Comparison of ENCODE assay signal across 18 cellular contexts in the genomic region with DNA sequence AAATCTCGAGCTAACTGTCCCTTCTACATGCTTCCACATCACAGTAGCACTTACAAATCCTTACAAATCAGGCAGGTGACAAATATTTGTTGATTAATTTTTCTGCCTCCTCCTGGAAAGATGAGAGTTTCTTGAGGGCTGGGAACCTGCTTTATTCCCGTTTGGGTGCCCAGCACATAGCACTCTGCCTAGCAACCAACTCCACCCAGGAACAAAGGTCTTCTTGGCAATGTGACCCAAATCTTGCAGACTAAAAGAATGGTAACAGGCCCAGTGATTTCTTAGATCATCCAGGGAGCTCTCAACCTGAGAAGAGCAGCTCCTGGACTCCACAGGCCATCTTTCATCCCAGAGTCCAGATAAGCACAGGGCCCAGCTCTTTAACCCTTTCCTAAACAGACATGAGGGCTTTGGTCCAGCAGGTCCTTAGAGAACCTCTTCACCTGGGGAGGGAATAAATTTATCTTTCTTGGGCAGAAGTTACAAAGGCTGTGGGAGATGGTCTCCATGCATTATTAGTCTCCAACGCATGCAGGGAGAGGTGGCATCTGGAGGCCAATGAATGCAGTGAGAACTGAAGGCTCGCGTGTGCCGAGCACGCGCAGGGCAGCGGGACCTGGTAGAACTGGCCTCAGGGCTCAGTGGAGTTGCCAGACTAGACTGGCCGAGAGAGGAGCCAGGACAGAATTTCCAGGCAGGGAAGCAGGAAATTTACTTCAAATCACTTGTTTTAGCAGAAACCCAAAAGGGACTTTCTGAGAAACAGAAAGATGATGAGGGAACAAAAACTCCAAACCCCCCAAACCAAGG.
DNase-seq lines count a peak whose midpoint lies in the region; ATAC-seq and TF ChIP-seq lines count a peak whose summit lies in the region.
"Had no signal": no experiment of that assay in that cellular context is flagged by ENCODE, and none has a peak within 500 bp of the region (broad histone marks: within the 10 kb centered on the region; RNA-seq: fewer than 3 reads in every experiment).

No MANE protein-coding gene starts in this region.

- no peak for ATAC-seq in heart left ventricle
- no peak for ATAC-seq in upper lobe of right lung
- ATAC-seq in HG03520 (IDR thresholded peaks at IDR 0.05; ENCODE audit: unreplicated experiment), result no peak
- no peak for ATAC-seq in HG02763 (IDR thresholded peaks at IDR 0.05; ENCODE audit: unreplicated experiment)
- ATAC-seq: activated T-helper 17 cell treated with anti-CD3 and anti-CD28 coated beads, Interleukin-2, amount 50 U/mL, for 72 hours; HCT116; PC-3 had no signal

- peak overlapping the region; percentile 17 for H3K4me2 ChIP-seq in hepatocyte

- H3K4me3 ChIP-seq in heart left ventricle (no peak overlapping the region), hepatocyte (no peak overlapping the region), mesodermal cell (ENCODE audit: extremely low read depth, insufficient read depth, low read length, poor library complexity, severe bottlenecking) (no peak overlapping the region), upper lobe of right lung (no peak overlapping the region)
- H3K4me3 ChIP-seq: pancreas, SJCRH30 had no signal

- H2AFZ ChIP-seq in hepatocyte, result no peak overlapping the region

- TF ChIP-seq POLR2A in heart left ventricle (IDR thresholded peaks at IDR 0.05), result no peak

- DNase-seq in heart left ventricle (no peak), cardiac septum (ENCODE audit: low spot score) (no peak), hepatocyte (ENCODE audit: low spot score) (no peak), upper lobe of right lung (no peak), T-helper 2 cell (no peak)
- DNase-seq: BE2C; Caco-2; effector CD8-positive, alpha-beta T cell; NCI-H1092; pancreas; PC-3; SJCRH30; stimulated activated CD4-positive, alpha-beta T cell treated with anti-CD3 and anti-CD28 coated beads, Interleukin-4, amount 100 ng/mL, for 1 hour had no signal

- peaks cover 0 to 23% (median 14%) of the 10 kb centered on the region in 12 donors for H3K4me1 ChIP-seq in heart left ventricle
- H3K4me1 ChIP-seq in hepatocyte (ENCODE audit: insufficient read depth), result peaks cover 15% of the 10 kb centered on the region
- peaks cover 16% of the 10 kb centered on the region for H3K4me1 ChIP-seq in mesodermal cell (ENCODE audit: control insufficient read depth, insufficient read depth, low read length, poor library complexity, severe bottlenecking)
- peaks cover 18% of the 10 kb centered on the region for H3K4me1 ChIP-seq in upper lobe of right lung
- H3K4me1 ChIP-seq: BE2C, Caco-2, pancreas had no signal

- H3K9me3 ChIP-seq in heart left ventricle (peaks cover 0 to 4% (median 0%) of the 10 kb centered on the region in 12 donors), hepatocyte (ENCODE audit: low read depth) (no peaks in the 10 kb centered on the region), mesodermal cell (ENCODE audit: control insufficient read depth, low read length) (no peaks in the 10 kb centered on the region), upper lobe of right lung (no peaks in the 10 kb centered on the region)
- H3K9me3 ChIP-seq: BE2C, Caco-2, pancreas, SJCRH30 had no signal

- H3K79me2 ChIP-seq in hepatocyte, result no peaks in the 10 kb centered on the region

- H3K27ac ChIP-seq in heart left ventricle (peak overlapping the region in 9 of 12 donors; percentile 41 to 79 (median 50)), hepatocyte (peak overlapping the region; percentile 18), mesodermal cell (ENCODE audit: low read depth, low read length, severe bottlenecking) (peak overlapping the region; percentile 81), upper lobe of right lung (peak overlapping the region; percentile 44)
- H3K27ac ChIP-seq: pancreas, SJCRH30 had no signal

- no peaks in the 10 kb centered on the region for H4K20me1 ChIP-seq in hepatocyte (ENCODE audit: insufficient read depth, poor library complexity, severe bottlenecking)

- H3K27me3 ChIP-seq in heart left ventricle (no peaks in the 10 kb centered on the region), hepatocyte (no peaks in the 10 kb centered on the region), upper lobe of right lung (no peaks in the 10 kb centered on the region)
- H3K27me3 ChIP-seq: BE2C, pancreas, SJCRH30 had no signal

- peaks cover 0 to 32% (median 8%) of the 10 kb centered on the region in 9 donors for H3K36me3 ChIP-seq in heart left ventricle
- H3K36me3 ChIP-seq in hepatocyte (replicated peaks; ENCODE audit: insufficient read depth, low read depth), result no peaks in the 10 kb centered on the region
- H3K36me3 ChIP-seq in mesodermal cell (ENCODE audit: control insufficient read depth, insufficient read depth, low read length), result peaks cover 39% of the 10 kb centered on the region
- peaks cover 41% of the 10 kb centered on the region for H3K36me3 ChIP-seq in upper lobe of right lung
- H3K36me3 ChIP-seq: BE2C, pancreas, SJCRH30 had no signal

- WGBS in heart left ventricle, 4 donors, result 75 to 84% (median 78%) methylated on average over 10 of the region's 10 CpGs
- 66% methylated on average over 10 of the region's 10 CpGs for WGBS in hepatocyte (ENCODE audit: low lambda C conversion rate, missing lambda C conversion rate)
- WGBS in mesodermal cell (ENCODE audit: insufficient coverage in 2 of 2), 2 experiments, result 82 to 89% methylated on average over 8 to 9 of the region's 10 CpGs

- intact Hi-C loops in heart left ventricle (cut with DNase I), result loop anchor here in 1 of 10 donors (5.0 kb wide), 1 partner anchor 334 kb away; the partner anchor contains the start of genes DOCK4 and ZNF277
- intact Hi-C loops in cardiac septum (cut with DNase I), result no loop called here
- intact Hi-C loops in upper lobe of right lung (cut with DNase I), result no loop called here

- TF ChIP-seq CTCF in heart left ventricle (IDR thresholded peaks at IDR 0.05) (no peak), hepatocyte (IDR thresholded peaks at IDR 0.05; ENCODE audit: poor library complexity) (no peak), upper lobe of right lung (IDR thresholded peaks at IDR 0.05) (no peak)

- no peaks in the 10 kb centered on the region for H3K9me2 ChIP-seq in hepatocyte (replicated peaks; ENCODE audit: insufficient read depth)

Comparison
In these comparisons a context has a peak if more than half of its experiments do, and no peak if none do; other contexts are left out.
1. H3K27ac ChIP-seq: peak in every context shown above with its lines; median percentile 81 in mesodermal cell; 50 in heart left ventricle; 44 in upper lobe of right lung; 18 in hepatocyte.